ENCODE assay signal across 1 cellular context in the genomic region with DNA sequence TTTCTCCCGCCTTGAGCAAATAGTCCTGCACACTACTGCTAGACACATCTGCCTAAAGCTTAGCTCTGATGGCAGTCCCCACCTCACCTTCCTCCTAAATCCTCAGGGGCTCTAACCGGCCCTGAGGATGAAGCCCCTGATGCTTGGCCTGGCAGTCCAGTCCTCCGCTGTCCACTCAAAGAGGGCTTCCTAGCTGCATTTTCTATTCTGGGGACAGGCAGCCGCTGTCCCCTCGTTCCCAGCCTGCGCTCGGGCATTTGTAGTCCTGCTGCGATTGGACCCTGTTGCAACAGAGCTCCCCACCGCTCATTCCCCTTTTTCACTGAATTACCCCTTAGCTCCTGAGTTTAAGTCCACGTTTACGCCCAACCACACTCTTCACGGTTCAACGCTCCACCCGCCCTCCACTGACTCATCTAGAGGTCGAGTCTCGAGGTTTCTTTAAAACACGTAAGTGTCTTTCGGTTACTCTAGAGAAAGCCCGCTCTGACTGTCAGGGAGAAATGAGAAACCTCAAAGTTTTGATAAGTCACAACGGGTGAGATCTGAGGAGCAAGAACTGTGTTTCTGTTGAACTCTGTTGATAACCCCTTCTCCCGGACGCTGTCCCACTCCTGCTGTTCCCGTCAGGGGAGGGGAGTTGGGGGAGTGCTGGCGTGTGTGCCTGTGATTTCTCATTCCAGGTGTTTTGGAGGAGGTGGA.
A peak's percentile ranks its signal among the peaks of the same experiment; 100 is the strongest.
TF ChIP-seq lines count a peak whose summit lies in the region.

No MANE protein-coding gene starts in this region.

TF ChIP-seq in HepG2, 621 proteins besides CTCF, POLR2A, EP300 and RAD21 (continued from another document and continues in another):
- TF ChIP-seq FOXO1 (CRISPR knock-in tag; IDR thresholded peaks at IDR 0.05) (no peak), EED (CRISPR knock-in tag; IDR thresholded peaks at IDR 0.05) (no peak), HNRNPUL1 (IDR thresholded peaks at IDR 0.05; ENCODE audit: low read depth, low read length) (no peak), ZNF205 (CRISPR knock-in tag; IDR thresholded peaks at IDR 0.05) (no peak), ZNF850 (CRISPR knock-in tag; conservative IDR thresholded peaks at IDR 0.05) (no peak), GATAD1 (CRISPR knock-in tag; IDR thresholded peaks at IDR 0.05) (no peak), ATF7 (IDR thresholded peaks at IDR 0.05) (no peak), ATF7 (CRISPR knock-in tag; IDR thresholded peaks at IDR 0.05) (no peak), ZSCAN31 (CRISPR knock-in tag; IDR thresholded peaks at IDR 0.05; ENCODE audit: low read depth) (peak; percentile 4), DMAP1 (CRISPR knock-in tag; IDR thresholded peaks at IDR 0.05) (peak; percentile 49; the same call in 1 of the 2 replicates), HNF1A (IDR thresholded peaks at IDR 0.05; ENCODE audit: low read depth) (no peak), HNF1A (CRISPR knock-in tag; IDR thresholded peaks at IDR 0.05; ENCODE audit: borderline replicate concordance) (no peak), ATM (IDR thresholded peaks at IDR 0.05; ENCODE audit: borderline replicate concordance) (no peak), ZBTB7B (CRISPR knock-in tag; IDR thresholded peaks at IDR 0.05) (no peak), ZKSCAN8 (CRISPR knock-in tag; IDR thresholded peaks at IDR 0.05; ENCODE audit: borderline replicate concordance) (no peak), CENPX (CRISPR knock-in tag; IDR thresholded peaks at IDR 0.05) (no peak), KAT8 (CRISPR knock-in tag; IDR thresholded peaks at IDR 0.05) (peak; percentile 24; the same call in 1 of the 2 replicates), ZBTB4 (CRISPR knock-in tag; IDR thresholded peaks at IDR 0.05; ENCODE audit: borderline replicate concordance) (no peak), TMF1 (CRISPR knock-in tag; IDR thresholded peaks at IDR 0.05; ENCODE audit: low read depth) (no peak; the same call in 1 of the 2 replicates), AGO1 (IDR thresholded peaks at IDR 0.05; ENCODE audit: low read depth, low read length, poor library complexity, severe bottlenecking) (no peak), ZNF784 (CRISPR knock-in tag; IDR thresholded peaks at IDR 0.05; ENCODE audit: borderline replicate concordance) (peak; percentile 78; the same call in 1 of the 2 replicates), POGZ (CRISPR knock-in tag; IDR thresholded peaks at IDR 0.05) (no peak), CHCHD3 (CRISPR knock-in tag; IDR thresholded peaks at IDR 0.05) (no peak), GLMP (CRISPR knock-in tag; IDR thresholded peaks at IDR 0.05; ENCODE audit: borderline replicate concordance) (no peak), GABPB1 (CRISPR knock-in tag; IDR thresholded peaks at IDR 0.05) (no peak; the same call in 1 of the 2 replicates), HNF4A (CRISPR knock-in tag; IDR thresholded peaks at IDR 0.05) (no peak; the same call in 1 of the 2 replicates), ZNF331 (CRISPR knock-in tag; IDR thresholded peaks at IDR 0.05) (no peak), GPN1 (CRISPR knock-in tag; IDR thresholded peaks at IDR 0.05; ENCODE audit: borderline replicate concordance) (no peak), FOXJ3 (CRISPR knock-in tag; IDR thresholded peaks at IDR 0.05; ENCODE audit: borderline replicate concordance) (no peak), YEATS2 (CRISPR knock-in tag; IDR thresholded peaks at IDR 0.05; ENCODE audit: borderline replicate concordance) (no peak), BRCA1 (CRISPR knock-in tag; IDR thresholded peaks at IDR 0.05) (no peak), ZNF496 (CRISPR knock-in tag; IDR thresholded peaks at IDR 0.05; ENCODE audit: insufficient replicate concordance) (no peak), FOXK1 (CRISPR knock-in tag; IDR thresholded peaks at IDR 0.05; ENCODE audit: borderline replicate concordance, low read depth) (no peak), MXD4 (CRISPR knock-in tag; IDR thresholded peaks at IDR 0.05) (peak; percentile 60; the same call in 1 of the 2 replicates)
- TF ChIP-seq, protein P1, sequence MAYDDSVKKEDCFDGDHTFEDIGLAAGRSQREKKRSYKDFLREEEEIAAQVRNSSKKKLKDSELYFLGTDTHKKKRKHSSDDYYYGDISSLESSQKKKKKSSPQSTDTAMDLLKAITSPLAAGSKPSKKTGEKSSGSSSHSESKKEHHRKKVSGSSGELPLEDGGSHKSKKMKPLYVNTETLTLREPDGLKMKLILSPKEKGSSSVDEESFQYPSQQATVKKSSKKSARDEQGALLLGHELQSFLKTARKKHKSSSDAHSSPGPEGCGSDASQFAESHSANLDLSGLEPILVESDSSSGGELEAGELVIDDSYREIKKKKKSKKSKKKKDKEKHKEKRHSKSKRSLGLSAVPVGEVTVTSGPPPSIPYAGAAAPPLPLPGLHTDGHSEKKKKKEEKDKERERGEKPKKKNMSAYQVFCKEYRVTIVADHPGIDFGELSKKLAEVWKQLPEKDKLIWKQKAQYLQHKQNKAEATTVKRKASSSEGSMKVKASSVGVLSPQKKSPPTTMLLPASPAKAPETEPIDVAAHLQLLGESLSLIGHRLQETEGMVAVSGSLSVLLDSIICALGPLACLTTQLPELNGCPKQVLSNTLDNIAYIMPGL (CRISPR knock-in tag; IDR thresholded peaks at IDR 0.05; ENCODE audit: borderline replicate concordance in 1 of 2, low read depth in 1 of 2) = peak; percentile 1 to 25; a peak in 1 of 4 replicates
- TF ChIP-seq, protein P2, sequence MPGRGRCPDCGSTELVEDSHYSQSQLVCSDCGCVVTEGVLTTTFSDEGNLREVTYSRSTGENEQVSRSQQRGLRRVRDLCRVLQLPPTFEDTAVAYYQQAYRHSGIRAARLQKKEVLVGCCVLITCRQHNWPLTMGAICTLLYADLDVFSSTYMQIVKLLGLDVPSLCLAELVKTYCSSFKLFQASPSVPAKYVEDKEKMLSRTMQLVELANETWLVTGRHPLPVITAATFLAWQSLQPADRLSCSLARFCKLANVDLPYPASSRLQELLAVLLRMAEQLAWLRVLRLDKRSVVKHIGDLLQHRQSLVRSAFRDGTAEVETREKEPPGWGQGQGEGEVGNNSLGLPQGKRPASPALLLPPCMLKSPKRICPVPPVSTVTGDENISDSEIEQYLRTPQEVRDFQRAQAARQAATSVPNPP (CRISPR knock-in tag; IDR thresholded peaks at IDR 0.05) = no peak
- TF ChIP-seq, protein P3, sequence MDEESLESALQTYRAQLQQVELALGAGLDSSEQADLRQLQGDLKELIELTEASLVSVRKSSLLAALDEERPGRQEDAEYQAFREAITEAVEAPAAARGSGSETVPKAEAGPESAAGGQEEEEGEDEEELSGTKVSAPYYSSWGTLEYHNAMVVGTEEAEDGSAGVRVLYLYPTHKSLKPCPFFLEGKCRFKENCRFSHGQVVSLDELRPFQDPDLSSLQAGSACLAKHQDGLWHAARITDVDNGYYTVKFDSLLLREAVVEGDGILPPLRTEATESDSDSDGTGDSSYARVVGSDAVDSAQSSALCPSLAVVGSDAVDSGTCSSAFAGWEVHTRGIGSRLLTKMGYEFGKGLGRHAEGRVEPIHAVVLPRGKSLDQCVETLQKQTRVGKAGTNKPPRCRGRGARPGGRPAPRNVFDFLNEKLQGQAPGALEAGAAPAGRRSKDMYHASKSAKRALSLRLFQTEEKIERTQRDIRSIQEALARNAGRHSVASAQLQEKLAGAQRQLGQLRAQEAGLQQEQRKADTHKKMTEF (CRISPR knock-in tag; IDR thresholded peaks at IDR 0.05) = peak; percentile 19; the same call in 1 of the 2 replicates
- TF ChIP-seq, protein P4, sequence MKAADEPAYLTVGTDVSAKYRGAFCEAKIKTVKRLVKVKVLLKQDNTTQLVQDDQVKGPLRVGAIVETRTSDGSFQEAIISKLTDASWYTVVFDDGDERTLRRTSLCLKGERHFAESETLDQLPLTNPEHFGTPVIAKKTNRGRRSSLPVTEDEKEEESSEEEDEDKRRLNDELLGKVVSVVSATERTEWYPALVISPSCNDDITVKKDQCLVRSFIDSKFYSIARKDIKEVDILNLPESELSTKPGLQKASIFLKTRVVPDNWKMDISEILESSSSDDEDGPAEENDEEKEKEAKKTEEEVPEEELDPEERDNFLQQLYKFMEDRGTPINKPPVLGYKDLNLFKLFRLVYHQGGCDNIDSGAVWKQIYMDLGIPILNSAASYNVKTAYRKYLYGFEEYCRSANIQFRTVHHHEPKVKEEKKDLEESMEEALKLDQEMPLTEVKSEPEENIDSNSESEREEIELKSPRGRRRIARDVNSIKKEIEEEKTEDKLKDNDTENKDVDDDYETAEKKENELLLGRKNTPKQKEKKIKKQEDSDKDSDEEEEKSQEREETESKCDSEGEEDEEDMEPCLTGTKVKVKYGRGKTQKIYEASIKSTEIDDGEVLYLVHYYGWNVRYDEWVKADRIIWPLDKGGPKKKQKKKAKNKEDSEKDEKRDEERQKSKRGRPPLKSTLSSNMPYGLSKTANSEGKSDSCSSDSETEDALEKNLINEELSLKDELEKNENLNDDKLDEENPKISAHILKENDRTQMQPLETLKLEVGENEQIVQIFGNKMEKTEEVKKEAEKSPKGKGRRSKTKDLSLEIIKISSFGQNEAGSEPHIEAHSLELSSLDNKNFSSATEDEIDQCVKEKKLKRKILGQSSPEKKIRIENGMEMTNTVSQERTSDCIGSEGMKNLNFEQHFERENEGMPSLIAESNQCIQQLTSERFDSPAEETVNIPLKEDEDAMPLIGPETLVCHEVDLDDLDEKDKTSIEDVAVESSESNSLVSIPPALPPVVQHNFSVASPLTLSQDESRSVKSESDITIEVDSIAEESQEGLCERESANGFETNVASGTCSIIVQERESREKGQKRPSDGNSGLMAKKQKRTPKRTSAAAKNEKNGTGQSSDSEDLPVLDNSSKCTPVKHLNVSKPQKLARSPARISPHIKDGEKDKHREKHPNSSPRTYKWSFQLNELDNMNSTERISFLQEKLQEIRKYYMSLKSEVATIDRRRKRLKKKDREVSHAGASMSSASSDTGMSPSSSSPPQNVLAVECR (CRISPR knock-in tag; IDR thresholded peaks at IDR 0.05; ENCODE audit: borderline replicate concordance) = no peak
- TF ChIP-seq, protein P5, sequence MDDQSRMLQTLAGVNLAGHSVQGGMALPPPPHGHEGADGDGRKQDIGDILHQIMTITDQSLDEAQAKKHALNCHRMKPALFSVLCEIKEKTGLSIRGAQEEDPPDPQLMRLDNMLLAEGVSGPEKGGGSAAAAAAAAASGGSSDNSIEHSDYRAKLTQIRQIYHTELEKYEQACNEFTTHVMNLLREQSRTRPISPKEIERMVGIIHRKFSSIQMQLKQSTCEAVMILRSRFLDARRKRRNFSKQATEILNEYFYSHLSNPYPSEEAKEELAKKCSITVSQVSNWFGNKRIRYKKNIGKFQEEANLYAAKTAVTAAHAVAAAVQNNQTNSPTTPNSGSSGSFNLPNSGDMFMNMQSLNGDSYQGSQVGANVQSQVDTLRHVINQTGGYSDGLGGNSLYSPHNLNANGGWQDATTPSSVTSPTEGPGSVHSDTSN (CRISPR knock-in tag; IDR thresholded peaks at IDR 0.05; ENCODE audit: borderline replicate concordance) = no peak
